Comparison of ENCODE assay signal across 24 cellular contexts in the genomic region with DNA sequence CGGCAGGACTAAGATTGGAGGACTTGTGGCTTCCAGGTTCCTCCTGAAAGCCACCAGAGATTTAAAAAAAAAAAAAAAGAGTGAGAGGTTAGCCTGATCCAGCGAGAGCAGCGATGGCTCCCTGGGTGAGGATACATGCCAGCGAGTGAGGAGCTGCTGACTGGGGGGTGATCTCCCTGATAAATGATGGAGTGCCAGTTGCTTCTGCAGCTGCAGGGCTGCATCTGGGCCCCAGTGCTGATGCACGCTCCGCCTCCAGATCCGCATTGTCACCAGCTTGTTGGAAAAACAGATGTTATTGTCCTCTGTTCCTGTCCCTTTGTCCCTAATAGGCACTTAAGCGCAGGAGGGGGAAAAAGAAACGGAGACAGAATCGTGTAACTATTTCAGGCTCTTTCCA. TPM values are rescaled to one million over a fixed set of nuclear protein-coding genes. Genes with fewer than 3 reads are reported as not detected.
A peak's percentile ranks its signal among the peaks of the same experiment; 100 is the strongest.
DNase-seq lines count a peak whose midpoint lies in the region; ATAC-seq and TF ChIP-seq lines count a peak whose summit lies in the region.
"Had no signal": no experiment of that assay in that cellular context is flagged by ENCODE, and none has a peak within 500 bp of the region (broad histone marks: within the 10 kb centered on the region; RNA-seq: fewer than 3 reads in every experiment).

No MANE protein-coding gene starts in this region.

- peaks cover 0 to 20% of the 10 kb centered on the region in 2 experiments; a peak in 2 of 4 replicates for H3K4me1 ChIP-seq in SK-N-SH (ENCODE audit: control insufficient read depth in 1 of 2, insufficient read depth in 2 of 2, low read depth in 1 of 2, low read length in 1 of 2)
- no peaks in the 10 kb centered on the region for H3K4me1 ChIP-seq in transverse colon
- H3K4me1 ChIP-seq in heart left ventricle: peaks cover 0 to 5% (median 0%) of the 10 kb centered on the region in 12 donors
- H3K4me1 ChIP-seq: body of pancreas, prostate gland had no signal

- POLR2A ChIA-PET in SK-N-SH (lab: Yijun Ruan, JAX): interaction anchor here (0.6 to 1.7 kb wide), 7 partner anchors 9 to 435 kb away, joined by 3 to 14 read pairs (median 3); partner anchors contain the start of genes DISP3 and MTOR

- H3K79me2 ChIP-seq in SK-N-SH (ENCODE audit: insufficient read depth): no peaks in the 10 kb centered on the region

- H3K27me3 ChIP-seq in SK-N-SH (ENCODE audit: insufficient read depth) (no peaks in the 10 kb centered on the region), transverse colon (no peaks in the 10 kb centered on the region), heart left ventricle (no peaks in the 10 kb centered on the region)
- H3K27me3 ChIP-seq: body of pancreas had no signal

- CTCF ChIA-PET in SK-N-SH (lab: Yijun Ruan, JAX): interaction anchor here (0.8 to 3.7 kb wide), 9 partner anchors 9 to 344 kb away, joined by 3 to 14 read pairs (median 4); partner anchors contain the start of gene DISP3

- no peaks in the 10 kb centered on the region for H4K20me1 ChIP-seq in SK-N-SH (ENCODE audit: insufficient read depth)

- H3K9me2 ChIP-seq in SK-N-SH: no peaks in the 10 kb centered on the region

- H2AFZ ChIP-seq in SK-N-SH (ENCODE audit: low read depth): no peak overlapping the region

- intact Hi-C loops in transverse colon (cut with DNase I; ENCODE audit: low total_unique reads) (no loop called here), heart left ventricle (cut with DNase I) (no loop called here)

- H3K4me2 ChIP-seq in SK-N-SH: no peak overlapping the region

- H3K9me3 ChIP-seq in SK-N-SH (no peaks in the 10 kb centered on the region), transverse colon (no peaks in the 10 kb centered on the region), heart left ventricle (no peaks in the 10 kb centered on the region)
- H3K9me3 ChIP-seq: body of pancreas, prostate gland had no signal

- no peak for ATAC-seq in heart left ventricle
- ATAC-seq: activated naive CD8-positive, alpha-beta T cell treated with anti-CD3 and anti-CD28 coated beads, Interleukin-2, amount 50 U/mL, for 24 hours; body of pancreas; left ventricle myocardium superior; natural killer cell treated with Interleukin-12 subunit alpha and Interleukin-12 subunit beta and Interleukin-15 and Interleukin-18, amount 100 ng/mL, for 72 hours; Panc1 had no signal

- TF ChIP-seq POLR2A in transverse colon (IDR thresholded peaks at IDR 0.05): no peak
- no peak for TF ChIP-seq POLR2A in heart left ventricle (IDR thresholded peaks at IDR 0.05)

- TF ChIP-seq CTCF in SK-N-SH (IDR thresholded peaks at IDR 0.05) (no peak), transverse colon (IDR thresholded peaks at IDR 0.05) (no peak), heart left ventricle (IDR thresholded peaks at IDR 0.05) (no peak)

- H3K9ac ChIP-seq in SK-N-SH: no peak overlapping the region

- H3K4me3 ChIP-seq in SK-N-SH (ENCODE audit: low read depth in 2 of 2, low read length in 1 of 2) (no peak overlapping the region), transverse colon (no peak overlapping the region), heart left ventricle (no peak overlapping the region)
- H3K4me3 ChIP-seq: body of pancreas, prostate gland had no signal

- H3K36me3 ChIP-seq in SK-N-SH (replicated peaks in 1 of 2; ENCODE audit: control insufficient read depth in 1 of 2, insufficient read depth in 2 of 2, low read length in 1 of 2) (no peaks in the 10 kb centered on the region), transverse colon (no peaks in the 10 kb centered on the region), heart left ventricle (no peaks in the 10 kb centered on the region)
- H3K36me3 ChIP-seq: prostate gland had no signal

- in situ Hi-C loops in transverse colon (cut with MboI; ENCODE audit: low pct_ligation_motif_present in 1 of 4, low pct_unique_long_range_greater_than_20kb in 1 of 4, low sequenced_read_pairs in 3 of 4): no loop called here

- TF ChIP-seq EP300 in SK-N-SH (IDR thresholded peaks at IDR 0.05; ENCODE audit: borderline replicate concordance in 1 of 2, low read depth in 1 of 2, low read length in 1 of 2) (peak in 1 of 2 experiments; percentile 82; a peak in 2 of 4 replicates), transverse colon (IDR thresholded peaks at IDR 0.05; ENCODE audit: low read depth) (no peak)

- no peaks in the 10 kb centered on the region for H3F3A ChIP-seq in SK-N-SH (replicated peaks; ENCODE audit: insufficient read depth)

- peak; percentile 64 for DNase-seq in NCI-H2227 (lab: John Stamatoyannopoulos, UW; ENCODE audit: unreplicated experiment)
- DNase-seq in NCI-H2227 treated with DMSO at 0.1 percent for 48 hours (lab: John Stamatoyannopoulos, UW): no peak
- DNase-seq in SK-N-SH: peak; percentile 91
- DNase-seq in hypothalamus (lab: John Stamatoyannopoulos, UW): peak in 37 of 51 donors; percentile 12 to 84 (median 47)
- peak; percentile 77 for DNase-seq in putamen (ENCODE audit: low spot score)
- DNase-seq in transverse colon: no peak
- DNase-seq in heart left ventricle: no peak
- no peak for DNase-seq in RPMI8226
- DNase-seq: activated gamma-delta T cell treated with Interleukin-2 at 50 U/mL for 16 hours; activated naive CD8-positive, alpha-beta T cell treated with anti-CD3 and anti-CD28 coated beads, Interleukin-2, amount 50 U/mL, for 24 hours; AML-193; body of pancreas; DMS79; effector CD4-positive, alpha-beta T cell; KBM-7; left ventricle myocardium superior; MM.1S; NCI-H1436; SIG-M5; T-helper 1 cell had no signal

- WGBS in SK-N-SH (ENCODE audit: low lambda C conversion rate): 24% methylated on average over 7 of the region's 10 CpGs
- WGBS in transverse colon (ENCODE audit: low coverage in 1 of 2), 2 donors: 78 to 86% methylated on average over 3 to 10 of the region's 10 CpGs
- WGBS in heart left ventricle, 4 donors: 47 to 68% (median 55%) methylated on average over 9 to 10 of the region's 10 CpGs

- H3K27ac ChIP-seq in SK-N-SH (ENCODE audit: low read depth in 2 of 2, low read length in 1 of 2) (peak overlapping the region in 1 of 2 experiments; percentile 90; a peak in 2 of 4 replicates), transverse colon (no peak overlapping the region), heart left ventricle (no peak overlapping the region)
- H3K27ac ChIP-seq: body of pancreas, epithelial cell of prostate, prostate gland had no signal

- peak; percentile 22 for TF ChIP-seq RAD21 in SK-N-SH (IDR thresholded peaks at IDR 0.05; ENCODE audit: low read length)

TF ChIP-seq in SK-N-SH, 30 proteins besides CTCF, POLR2A, EP300 and RAD21:
- TF ChIP-seq EZH2phosphoT487 (IDR thresholded peaks at IDR 0.05; ENCODE audit: borderline replicate concordance, low read depth) (no peak), TEAD4 (IDR thresholded peaks at IDR 0.05; ENCODE audit: borderline replicate concordance, insufficient read depth) (no peak), MEF2A (IDR thresholded peaks at IDR 0.05; ENCODE audit: borderline replicate concordance, low read depth) (no peak), GATA2 (CRISPR knock-in tag; IDR thresholded peaks at IDR 0.05) (peak; percentile 84), ELF1 (IDR thresholded peaks at IDR 0.05) (no peak), RFX5 (IDR thresholded peaks at IDR 0.05; ENCODE audit: low read length) (no peak), FOXJ3 (CRISPR knock-in tag; IDR thresholded peaks at IDR 0.05) (peak; percentile 64; the same call in 1 of the 2 replicates), CHD2 (IDR thresholded peaks at IDR 0.05; ENCODE audit: low read length, partially characterized antibody) (peak; percentile 86), RCOR1 (IDR thresholded peaks at IDR 0.05; ENCODE audit: low read length) (peak; percentile 87), USF1 (IDR thresholded peaks at IDR 0.05; ENCODE audit: borderline replicate concordance, low read depth) (no peak), POLR2AphosphoS5 (IDR thresholded peaks at IDR 0.05; ENCODE audit: low read depth, low read length) (no peak), RXRA (IDR thresholded peaks at IDR 0.05; ENCODE audit: borderline replicate concordance, low read depth) (no peak), FOSL2 (IDR thresholded peaks at IDR 0.05; ENCODE audit: borderline replicate concordance, low read depth) (no peak), FOXM1 (IDR thresholded peaks at IDR 0.05; ENCODE audit: low read depth) (no peak)

RNA-seq across cellular contexts. Expression of gene UBIAD1, which starts 28.6 kb away (rescaled TPM):
- polyA plus RNA-seq in SK-N-SH (2012; rRNA removed): 13.7 and 15.7 TPM in 2 replicates
- 10.3 and 13.7 TPM in 2 replicates for polyA plus RNA-seq in SK-N-SH (2012; cell fraction: cytosol; rRNA removed)
- polyA plus RNA-seq in SK-N-SH (2012; cell fraction: nucleus; rRNA removed): 7.5 and 8.9 TPM in 2 replicates
- 10 to 100 TPM in 2 of 4 donors, 1 to 10 TPM in 2; 8.6 to 12.3 (median 10.8) TPM for total RNA-seq in transverse colon
- 10 to 100 TPM; 10.2 to 17.3 (median 11.6) TPM for total RNA-seq in heart left ventricle
- 10 to 100 TPM in 1 of 2 donors, 1 to 10 TPM in 1; 5.3 to 19.4 TPM for polyA plus RNA-seq in heart left ventricle

RNA-seq across cellular contexts. Expression of gene MTOR, which starts 39.2 kb away (rescaled TPM):
- polyA plus RNA-seq in SK-N-SH (2012; rRNA removed) (20.9 and 26.4 TPM in 2 replicates), heart left ventricle (10 to 100 TPM; 17.4 to 31.9 TPM)
- 12.2 and 15.7 TPM in 2 replicates for polyA plus RNA-seq in SK-N-SH (2012; cell fraction: cytosol; rRNA removed)
- 53.8 and 73.8 TPM in 2 replicates for polyA plus RNA-seq in SK-N-SH (2012; cell fraction: nucleus; rRNA removed)
- total RNA-seq in transverse colon (10 to 100 TPM; 31.0 to 45.6 (median 40.6) TPM), heart left ventricle (10 to 100 TPM; 26.3 to 43.6 (median 40.6) TPM)

Comparison
In these comparisons a context has a peak if more than half of its experiments do, and no peak if none do; other contexts are left out.
1. DNase-seq: peak in NCI-H2227 (single experiment), SK-N-SH (single experiment), hypothalamus (37 of 51) and putamen (single experiment); none in NCI-H2227 treated with DMSO at 0.1 percent for 48 hours (single experiment), transverse colon (single experiment), heart left ventricle (0 of 5) and RPMI8226 (single experiment).